ENCODE assay signal across 9 cellular contexts in genomic region chr2:150350500-150350899, GRCh38.
"Had no signal": no experiment of that assay in that cellular context is flagged by ENCODE, and none has a peak within 500 bp of the region (broad histone marks: within the 10 kb centered on the region; RNA-seq: fewer than 3 reads in every experiment).

No MANE protein-coding gene starts in this region.

- H3K9ac ChIP-seq: GM23248 had no signal

- H3K36me3 ChIP-seq: HAP-1 had no signal

- H3K9me3 ChIP-seq: HAP-1 had no signal

- H3K4me3 ChIP-seq: GM23248, HAP-1, K562 had no signal

- H2AFZ ChIP-seq: GM23248 had no signal

- FAIRE-seq: K562 had no signal

- DNase-seq: GM23248, GOT3, H7, HFFc6, IMR-90, KG1 had no signal

- H3K27ac ChIP-seq: GM23248, HL-60 had no signal
